In genomic region chr2:237858294-237859081, GRCh38 we compare ENCODE assay signal across 8 cellular contexts. TPM values are rescaled to one million over a fixed set of nuclear protein-coding genes. Genes with fewer than 3 reads are reported as not detected.
A peak's percentile ranks its signal among the peaks of the same experiment; 100 is the strongest.
DNase-seq lines count a peak whose midpoint lies in the region; TF ChIP-seq lines count a peak whose summit lies in the region.

No MANE protein-coding gene starts in this region.

- in situ Hi-C loops in GM13976 (cut with MboI; ENCODE audit: low sequenced_read_pairs, unreplicated experiment) = no loop called here

- POLR2A ChIA-PET in AG04450 (lab: Yijun Ruan, JAX) = interaction anchor here (0.6 to 1.0 kb wide), 3 partner anchors 131 to 405 kb away, joined by 3 read pairs; partner anchors contain the start of gene SCLY

- peak overlapping the region; percentile 43; the same call in 1 of the 2 replicates for H3K4me3 ChIP-seq in AG04450 (ENCODE audit: low read depth, low read length)

- no peak overlapping the region for H3K27ac ChIP-seq in AG04450 (ENCODE audit: low read depth, low read length)

- no peaks in the 10 kb centered on the region for H3K9me3 ChIP-seq in AG04450 (ENCODE audit: control insufficient read depth, insufficient read depth, low read length)

- CTCF ChIA-PET in AG04450 (lab: Charles Lee) = interaction anchor here (0.5 to 5.9 kb wide), 13 partner anchors 120 to 406 kb away, joined by 3 to 50 read pairs (median 3); no protein-coding TSS in a partner anchor

- H3K27me3 ChIP-seq in AG04450 (ENCODE audit: control insufficient read depth, insufficient read depth, low read length) = peaks cover 4% of the 10 kb centered on the region

- peak; percentile 95 for TF ChIP-seq CTCF in AG04450 (IDR thresholded peaks at IDR 0.05; ENCODE audit: low read depth, low read length)
- peak; percentile 80 for TF ChIP-seq CTCF in GM13976 (IDR thresholded peaks at IDR 0.05; ENCODE audit: borderline replicate concordance, control extremely low read depth, extremely low read depth, insufficient read depth, missing control alignments)

- H3K4me3 Mint-ChIP-seq in dendritic cell treated with granulocyte-macrophage colony-stimulating factor and Interleukin-4, amounts not matched to agents 40 ng/mL and 50 ng/mL, for 4 days = peak overlapping the region; percentile 79

- peaks cover 51% of the 10 kb centered on the region for H3K36me3 Mint-ChIP-seq in dendritic cell treated with granulocyte-macrophage colony-stimulating factor and Interleukin-4, amounts not matched to agents 40 ng/mL and 50 ng/mL, for 4 days (ENCODE audit: low read depth)

- peaks cover 58% of the 10 kb centered on the region for H3K27me3 Mint-ChIP-seq in dendritic cell treated with granulocyte-macrophage colony-stimulating factor and Interleukin-4, amounts not matched to agents 40 ng/mL and 50 ng/mL, for 4 days

- DNase-seq in AG04450 (ENCODE audit: low read depth, low spot score) (peak; percentile 78), GM13976 (ENCODE audit: low spot score) (peak; percentile 86), NCI-H1694 (lab: John Stamatoyannopoulos, UW) (peak; percentile 71), UCSD-AML1 (lab: John Stamatoyannopoulos, UW; ENCODE audit: unreplicated experiment) (peak; percentile 71), left kidney (ENCODE audit: low read depth, low spot score) (peak; percentile 91), T-helper 9 cell (no peak)
- peak; percentile 40 to 48 for DNase-seq in stimulated activated CD4-positive, alpha-beta T cell treated with anti-CD3 and anti-CD28 coated beads, Interleukin-2, amount 100 ng/mL, for 24 hours

- no peaks in the 10 kb centered on the region for H3K9me3 Mint-ChIP-seq in dendritic cell treated with granulocyte-macrophage colony-stimulating factor and Interleukin-4, amounts not matched to agents 40 ng/mL and 50 ng/mL, for 4 days

- H3K27ac Mint-ChIP-seq in dendritic cell treated with granulocyte-macrophage colony-stimulating factor and Interleukin-4, amounts not matched to agents 40 ng/mL and 50 ng/mL, for 4 days = peak overlapping the region; percentile 84

- intact Hi-C loops in dendritic cell treated with granulocyte-macrophage colony-stimulating factor and Interleukin-4, amounts not matched to agents 40 ng/mL and 50 ng/mL, for 4 days (cut with micrococcal nuclease) = loop anchor here (1.0 to 2.0 kb wide), 3 partner anchors 64 to 405 kb away; no protein-coding TSS in a partner anchor

- peaks cover 33% of the 10 kb centered on the region for H3K4me1 Mint-ChIP-seq in dendritic cell treated with granulocyte-macrophage colony-stimulating factor and Interleukin-4, amounts not matched to agents 40 ng/mL and 50 ng/mL, for 4 days (ENCODE audit: low read depth)

RNA-seq across cellular contexts. Expression of gene RAMP1, which starts 0.9 kb away (rescaled TPM):
- 26.5 and 47.7 TPM in 2 replicates for polyA plus RNA-seq in AG04450 (2011; rRNA removed)
- 5.9 and 6.7 TPM in 2 replicates for polyA minus RNA-seq in AG04450 (2011; rRNA and poly(A)+ RNA removed)

RNA-seq across cellular contexts. Expression of gene RBM44, which starts 59.9 kb away (rescaled TPM):
- 0.12 and 0.16 TPM in 2 replicates for polyA plus RNA-seq in AG04450 (2011; rRNA removed)
- 0.13 and 0.14 TPM in 2 replicates for polyA minus RNA-seq in AG04450 (2011; rRNA and poly(A)+ RNA removed)
